Comparison of ENCODE assay signal across 8 cellular contexts in the genomic region with DNA sequence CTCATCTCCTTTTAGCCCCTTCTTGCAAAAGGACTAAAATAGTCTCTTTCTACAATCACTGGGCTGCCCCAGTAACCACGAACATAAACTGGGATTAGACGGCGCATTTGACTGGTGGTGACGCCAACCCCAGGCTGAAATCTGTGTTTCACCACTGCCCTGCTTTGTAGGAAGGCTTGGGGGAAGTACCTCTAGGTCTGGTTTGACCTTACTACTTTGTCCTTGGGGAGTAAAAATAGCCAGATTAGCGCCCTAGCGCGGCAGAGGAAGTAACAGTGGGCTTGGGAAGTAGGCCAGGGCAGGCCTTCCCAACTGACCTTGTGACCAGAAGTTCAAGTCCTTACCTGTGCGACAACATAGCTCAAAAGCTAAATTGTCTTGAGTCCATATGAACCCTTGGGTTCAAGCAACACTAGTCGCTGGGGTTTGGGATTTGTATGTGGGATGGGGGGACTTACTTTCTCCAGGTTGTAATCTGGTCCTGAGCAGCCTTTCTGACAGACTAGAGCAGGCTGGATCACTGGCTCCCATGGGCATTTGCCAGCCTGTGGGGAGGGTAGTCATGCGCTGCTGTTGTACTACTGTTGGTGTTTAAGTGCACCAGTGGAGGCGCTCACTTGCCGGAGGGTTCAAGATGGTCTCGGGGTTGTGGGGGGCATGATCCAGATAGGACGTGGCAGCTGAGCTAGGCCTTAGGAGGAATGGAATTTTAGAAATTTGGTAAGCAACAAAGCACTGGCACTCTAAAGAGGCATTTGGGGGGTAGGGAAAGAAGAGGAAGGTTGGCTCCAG. TPM values are rescaled to one million over a fixed set of nuclear protein-coding genes. Genes with fewer than 3 reads are reported as not detected.
DNase-seq lines count a peak whose midpoint lies in the region; ATAC-seq and TF ChIP-seq lines count a peak whose summit lies in the region.

No MANE protein-coding gene starts in this region.

- H2AFZ ChIP-seq in neural progenitor cell (replicated peaks): no peak overlapping the region

- H3K27me3 ChIP-seq in foreskin keratinocyte: no peaks in the 10 kb centered on the region
- H3K27me3 ChIP-seq in neural progenitor cell: no peaks in the 10 kb centered on the region

- H3K36me3 ChIP-seq in neural progenitor cell: peaks cover 15% of the 10 kb centered on the region

- H3K4me1 Mint-ChIP-seq in CD14-positive monocyte: peaks cover 56% of the 10 kb centered on the region
- H3K4me1 Mint-ChIP-seq in neural progenitor cell: peaks cover 19% of the 10 kb centered on the region

- peak overlapping the region; percentile 80 for H3K4me2 ChIP-seq in neural progenitor cell

- H3K4me3 Mint-ChIP-seq in CD14-positive monocyte: peak overlapping the region; percentile 90 to 93
- H3K4me3 Mint-ChIP-seq in neural progenitor cell: peak overlapping the region; percentile 87

- TF ChIP-seq CTCF in CD14-positive monocyte (IDR thresholded peaks at IDR 0.05) (no peak), foreskin keratinocyte (conservative IDR thresholded peaks at IDR 0.05) (peak; percentile 37), neural progenitor cell (IDR thresholded peaks at IDR 0.05) (peak; percentile 19)

- peaks cover 33% of the 10 kb centered on the region for H4K20me1 ChIP-seq in neural progenitor cell (ENCODE audit: low read depth)

- peaks cover 51 to 64% of the 10 kb centered on the region in 2 donors for H3K36me3 Mint-ChIP-seq in CD14-positive monocyte
- H3K36me3 Mint-ChIP-seq in neural progenitor cell: peaks cover 30% of the 10 kb centered on the region

- intact Hi-C loops in CD14-positive monocyte (cut with micrococcal nuclease): loop anchor here in 1 of 2 donors (5.0 kb wide), 1 partner anchor 63 kb away; no protein-coding TSS in a partner anchor

- DNase-seq in CD14-positive monocyte (ENCODE audit: low spot score) (peak; percentile 78), NCI-H1694 (lab: John Stamatoyannopoulos, UW) (peak; percentile 41), foreskin keratinocyte (peak in 1 of 2 donors; percentile 51), neural progenitor cell (ENCODE audit: low spot score) (no peak), NCI-H187 (lab: John Stamatoyannopoulos, UW) (no peak), ureter (ENCODE audit: low spot score) (no peak)
- peak; percentile 13 for DNase-seq in activated effector memory CD4-positive, alpha-beta T cell treated with Interleukin-2 at 50 U/mL for 16 hours

- H3K27ac Mint-ChIP-seq in CD14-positive monocyte (peak overlapping the region; percentile 95 to 98 (median 97)), neural progenitor cell (peak overlapping the region; percentile 33)

- peaks cover 15% of the 10 kb centered on the region for H3K79me2 ChIP-seq in neural progenitor cell (ENCODE audit: low read depth)

- peak overlapping the region; percentile 98 for H3K4me3 ChIP-seq in neural progenitor cell

- peak overlapping the region; percentile 54 for H3K27ac ChIP-seq in foreskin keratinocyte
- H3K27ac ChIP-seq in neural progenitor cell: no peak overlapping the region

- no peak overlapping the region for H3K9ac ChIP-seq in neural progenitor cell

- H3K9me3 Mint-ChIP-seq in CD14-positive monocyte: peaks cover 0 to 4% (median 0%) of the 10 kb centered on the region in 7 donors
- no peaks in the 10 kb centered on the region for H3K9me3 Mint-ChIP-seq in neural progenitor cell

- H3K4me1 ChIP-seq in foreskin keratinocyte: peaks cover 5% of the 10 kb centered on the region
- H3K4me1 ChIP-seq in neural progenitor cell: peaks cover 15% of the 10 kb centered on the region

- H3K27me3 Mint-ChIP-seq in CD14-positive monocyte (ENCODE audit: low read depth in 3 of 3) (peaks cover 0 to 5% (median 0%) of the 10 kb centered on the region in 3 donors), neural progenitor cell (ENCODE audit: insufficient read depth, low read depth) (peaks cover 3% of the 10 kb centered on the region)

- peaks cover 44% of the 10 kb centered on the region for H3F3A ChIP-seq in neural progenitor cell (ENCODE audit: low read depth)

- ATAC-seq in GM19463 (IDR thresholded peaks at IDR 0.05; ENCODE audit: unreplicated experiment) (peak; percentile 33), foreskin keratinocyte (peak; percentile 20)

- no peaks in the 10 kb centered on the region for H3K9me3 ChIP-seq in neural progenitor cell (ENCODE audit: low read depth)

RNA-seq across cellular contexts. Expression of gene PACS1, which starts 1.0 kb away (rescaled TPM):
- polyA plus RNA-seq in CD14-positive monocyte (10 to 100 TPM in 1 of 2 donors, 1 to 10 TPM in 1; 8.1 to 12.4 TPM), foreskin keratinocyte (21.4 and 22.4 TPM in 2 replicates)
- total RNA-seq in foreskin keratinocyte (23.6 and 28.1 TPM in 2 replicates), neural progenitor cell (ENCODE audit: low replicate concordance) (13.4 and 15.2 TPM in 2 replicates), ureter (87.2 TPM)

RNA-seq across cellular contexts. Expression of gene SF3B2, which starts 17.0 kb away (rescaled TPM):
- polyA plus RNA-seq in CD14-positive monocyte: 10 to 100 TPM; 32.1 to 52.6 TPM
- 179 and 199 TPM in 2 replicates for total RNA-seq in foreskin keratinocyte
- 161 and 174 TPM in 2 replicates for polyA plus RNA-seq in foreskin keratinocyte
- 177 and 198 TPM in 2 replicates for total RNA-seq in neural progenitor cell (ENCODE audit: low replicate concordance)
- total RNA-seq in ureter: 156 TPM

RNA-seq across cellular contexts. Expression of gene GAL3ST3, which starts 20.2 kb away (rescaled TPM):
- polyA plus RNA-seq in CD14-positive monocyte (not detected), foreskin keratinocyte (not detected in 2 replicates)
- total RNA-seq in foreskin keratinocyte (not detected in 2 replicates), neural progenitor cell (ENCODE audit: low replicate concordance) (8.5 and 35.9 TPM in 2 replicates), ureter (not detected)

RNA-seq across cellular contexts. Expression of gene CATSPER1, which starts 42.8 kb away (rescaled TPM):
- polyA plus RNA-seq in CD14-positive monocyte (10 to 100 TPM; 22.0 to 24.1 TPM), foreskin keratinocyte (not detected in 2 replicates)
- total RNA-seq in foreskin keratinocyte (not detected in 2 replicates), neural progenitor cell (ENCODE audit: low replicate concordance) (not detected in 2 replicates), ureter (not detected)

RNA-seq across cellular contexts. Expression of gene CST6, which starts 57.3 kb away (rescaled TPM):
- polyA plus RNA-seq in CD14-positive monocyte (under 1 TPM in 1 of 2 donors, not detected in 1; 0.41 TPM), foreskin keratinocyte (0.25 and 0.78 TPM in 2 replicates)
- total RNA-seq in foreskin keratinocyte (0.28 and 0.82 TPM in 2 replicates), neural progenitor cell (ENCODE audit: low replicate concordance) (0.50 TPM in 1 of 2 replicates, not detected in the other), ureter (1.1 TPM)

Comparison
In these comparisons a context has a peak if more than half of its experiments do, and no peak if none do; other contexts are left out.
1. DNase-seq: peak in CD14-positive monocyte (single experiment), NCI-H1694 (single experiment) and activated effector memory CD4-positive, alpha-beta T cell treated with Interleukin-2 at 50 U/mL for 16 hours (single experiment); none in neural progenitor cell (single experiment), NCI-H187 (0 of 2) and ureter (single experiment).